In the genomic region with DNA sequence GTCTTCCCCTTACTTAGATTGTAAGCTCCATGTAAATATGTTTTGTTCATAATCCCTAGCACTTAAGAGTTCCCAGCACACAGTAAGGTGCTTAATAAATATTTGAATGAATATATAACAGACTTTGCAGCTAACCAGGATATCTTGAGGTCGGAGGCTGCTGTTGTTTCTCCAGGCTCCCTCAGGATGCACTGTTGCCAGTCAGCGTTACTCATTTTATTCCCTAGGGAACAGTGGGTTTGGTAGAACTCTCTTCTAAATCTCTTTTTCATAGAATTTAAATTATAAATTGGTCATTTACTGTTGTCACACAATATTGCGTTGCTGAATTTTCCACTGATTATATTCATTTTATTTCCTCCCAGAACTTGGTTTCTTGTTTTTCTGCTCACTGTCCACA, we compare ENCODE assay signal across 8 cellular contexts.
DNase-seq lines count a peak whose midpoint lies in the region; ATAC-seq, FAIRE-seq and TF ChIP-seq lines count a peak whose summit lies in the region.

No MANE protein-coding gene starts in this region.

- ATAC-seq in GM18519 (IDR thresholded peaks at IDR 0.05; ENCODE audit: low FRiP score, unreplicated experiment), result no peak
- ATAC-seq in GM19467 (IDR thresholded peaks at IDR 0.05; ENCODE audit: unreplicated experiment), result no peak

- H2AFZ ChIP-seq in ACC112 (ENCODE audit: low read length, unreplicated experiment), result peak overlapping the region; percentile 49

- no peak for FAIRE-seq in GM19239 (lab: Jason Lieb, UNC)

- peaks cover 3% of the 10 kb centered on the region for H3K36me3 ChIP-seq in ACC112 (ENCODE audit: insufficient read depth, low read length)
- no peaks in the 10 kb centered on the region for H3K36me3 ChIP-seq in mucosa of rectum (ENCODE audit: control insufficient read depth in 2 of 2, insufficient read depth in 2 of 2, low read length in 2 of 2)

- H3K4me1 ChIP-seq in ACC112 (ENCODE audit: control insufficient read depth, insufficient read depth, low read length, unreplicated experiment) (peaks cover 19% of the 10 kb centered on the region), mucosa of rectum (ENCODE audit: control insufficient read depth in 2 of 2, insufficient read depth in 2 of 2, low read length in 2 of 2) (peaks cover 9 to 12% of the 10 kb centered on the region in 2 donors)

- no peak for TF ChIP-seq CTCF in HL-60 (IDR thresholded peaks at IDR 0.05; ENCODE audit: insufficient read depth, low read length)

- H3K9me3 ChIP-seq in mucosa of rectum (ENCODE audit: control insufficient read depth in 2 of 2, low read length in 2 of 2), result no peaks in the 10 kb centered on the region

- peak overlapping the region; percentile 91 for H3K4me3 ChIP-seq in ACC112 (ENCODE audit: low read depth, low read length)
- H3K4me3 ChIP-seq in HL-60 (replicated peaks; ENCODE audit: insufficient read depth, low read length), result peak overlapping the region; percentile 43
- peak overlapping the region; percentile 89 to 96 for H3K4me3 ChIP-seq in mucosa of rectum (ENCODE audit: low read length in 2 of 2)

- H3K27ac ChIP-seq in ACC112 (ENCODE audit: low read depth, low read length) (peak overlapping the region; percentile 98), HL-60 (replicated peaks) (peak overlapping the region; percentile 100), mucosa of rectum (ENCODE audit: low read depth in 2 of 2, low read length in 2 of 2) (peak overlapping the region; percentile 98 to 99)

- H3K27me3 ChIP-seq in ACC112 (ENCODE audit: insufficient read depth, low read length) (no peaks in the 10 kb centered on the region), HL-60 (ENCODE audit: insufficient read depth, poor library complexity, severe bottlenecking) (no peaks in the 10 kb centered on the region), mucosa of rectum (ENCODE audit: control insufficient read depth in 2 of 2, insufficient read depth in 2 of 2, low read length in 2 of 2) (no peaks in the 10 kb centered on the region)

- DNase-seq in HL-60 (ENCODE audit: low read depth in 1 of 2, low spot score in 1 of 2), result no peak
- DNase-seq in brain pericyte (ENCODE audit: low read depth, low spot score), result peak; percentile 21
- DNase-seq in NCI-H446 treated with DMSO at 0.1 percent for 48 hours (lab: John Stamatoyannopoulos, UW), result no peak
- no peak for DNase-seq in GM19239 (ENCODE audit: insufficient read length, low spot score)

- peak overlapping the region; percentile 80 to 94 for H3K9ac ChIP-seq in mucosa of rectum (ENCODE audit: low read depth in 1 of 2, low read length in 2 of 2)

- H3K79me2 ChIP-seq in ACC112 (ENCODE audit: control insufficient read depth, insufficient read depth, low read length, unreplicated experiment), result peaks cover 36% of the 10 kb centered on the region
